In the genomic region with DNA sequence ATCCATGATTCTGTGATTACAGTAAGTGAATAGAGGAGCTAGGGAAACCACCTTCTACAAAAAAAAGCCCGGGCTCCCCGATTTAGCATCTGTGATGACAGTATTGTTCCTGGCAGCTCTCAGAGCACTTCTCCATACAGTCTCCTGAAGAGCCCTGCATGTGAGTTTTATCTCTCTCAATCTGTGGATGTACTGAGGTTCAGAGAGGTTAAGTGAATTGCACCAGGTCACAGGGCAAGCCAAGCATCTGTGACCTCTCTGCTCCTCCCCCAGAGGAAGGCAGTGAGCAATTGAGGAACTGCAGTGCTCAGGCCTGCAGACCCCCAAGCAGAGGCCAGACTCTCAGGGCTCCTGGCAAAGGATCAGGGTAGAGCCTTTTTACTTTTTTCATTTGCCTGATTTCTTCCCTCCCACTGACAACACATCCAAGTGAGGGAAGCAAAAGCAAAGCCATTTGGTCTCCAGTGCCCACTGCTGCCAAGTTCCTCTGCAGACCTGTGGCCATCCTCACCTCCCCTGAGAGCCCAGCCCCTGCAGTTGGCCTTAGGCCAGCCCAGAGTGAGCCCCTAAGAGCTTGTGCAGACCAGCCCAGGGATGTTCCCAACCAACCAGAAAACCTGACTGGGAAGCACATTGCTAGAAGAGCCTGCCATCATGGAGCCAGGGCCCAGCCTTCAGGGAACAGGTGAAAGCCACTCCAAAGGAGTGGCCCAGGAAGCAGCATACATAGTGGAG, we compare ENCODE assay signal across 8 cellular contexts. TPM values are rescaled to one million over a fixed set of nuclear protein-coding genes. Genes with fewer than 3 reads are reported as not detected.
DNase-seq lines count a peak whose midpoint lies in the region; ATAC-seq and TF ChIP-seq lines count a peak whose summit lies in the region.

No MANE protein-coding gene starts in this region.

- H3K27ac ChIP-seq in mammary epithelial cell (ENCODE audit: insufficient read depth, low read depth, low read length): no peak overlapping the region

- no TSS peak for BruUV-seq in MCF 10A (replicated peaks; lab: Mats Ljungman, UMichigan)
- BruUV-seq in mammary epithelial cell (replicated peaks; lab: Mats Ljungman, UMichigan): no TSS peak

- H3K36me3 ChIP-seq in mammary epithelial cell (ENCODE audit: insufficient read depth, low read length): no peaks in the 10 kb centered on the region

- H3K79me2 ChIP-seq in mammary epithelial cell (ENCODE audit: insufficient read depth, low read length): peaks cover 88% of the 10 kb centered on the region

- H3K4me1 ChIP-seq in mammary epithelial cell (ENCODE audit: insufficient read depth, low read length): peaks cover 32% of the 10 kb centered on the region

- CTCF ChIA-PET in MCF 10A (lab: Yijun Ruan, JAX) (interaction anchor here (0.6 to 1.2 kb wide), 3 partner anchors 9 to 924 kb away, joined by 3 to 4 read pairs (median 3); no protein-coding TSS in a partner anchor), mammary epithelial cell (lab: Charles Lee; ENCODE audit: low non-redundant PET) (no interaction called here)
- CTCF ChIA-PET in activated CD4-positive, alpha-beta T cell treated with anti-CD3 and anti-CD28 coated beads, Interleukin-2, amount 10 ng/mL, durations not matched to agents 7 days and 5 days (lab: Charles Lee): interaction anchor here (1.0 to 2.4 kb wide), 6 partner anchors 7 to 33 kb away, joined by 3 to 8 read pairs (median 4); no protein-coding TSS in a partner anchor

- H3K4me3 ChIP-seq in mammary epithelial cell (replicated peaks in 1 of 3; ENCODE audit: insufficient read depth in 1 of 3, low read depth in 2 of 3, low read length in 3 of 3): no peak overlapping the region

- no peaks in the 10 kb centered on the region for H3K9me3 ChIP-seq in mammary epithelial cell (replicated peaks; ENCODE audit: insufficient read depth, low read length)

- TF ChIP-seq CTCF in MCF 10A (IDR thresholded peaks at IDR 0.05; ENCODE audit: unreplicated experiment) (no peak), mammary epithelial cell (conservative IDR thresholded peaks at IDR 0.05 in 1 of 2, IDR thresholded peaks at IDR 0.05 in 1 of 2; ENCODE audit: extremely low read depth in 1 of 2, insufficient read depth in 1 of 2, low read depth in 1 of 2, low read length in 2 of 2) (no peak), type B pancreatic cell (conservative IDR thresholded peaks at IDR 0.05) (no peak)

- WGBS in mammary epithelial cell (ENCODE audit: low coverage, missing lambda C conversion rate): 67% methylated on average over 2 of the region's 2 CpGs

- H3K27me3 ChIP-seq in mammary epithelial cell (ENCODE audit: insufficient read depth, low read length): no peaks in the 10 kb centered on the region

- DNase-seq in MCF 10A (ENCODE audit: unreplicated experiment) (no peak), mammary epithelial cell (no peak), memory B cell (ENCODE audit: low spot score in 2 of 2) (no peak), type B pancreatic cell (ENCODE audit: extremely low spot score, unreplicated experiment) (no peak), HuH-7.5 (ENCODE audit: low spot score) (no peak), head of caudate nucleus (no peak)
- no peak for DNase-seq in activated CD4-positive, alpha-beta T cell treated with anti-CD3 and anti-CD28 coated beads, Interleukin-2, amount 10 ng/mL, durations not matched to agents 7 days and 5 days

- H4K20me1 ChIP-seq in mammary epithelial cell (ENCODE audit: insufficient read depth, low read length): no peaks in the 10 kb centered on the region

- in situ Hi-C loops in mammary epithelial cell (cut with MboI; ENCODE audit: low sequenced_read_pairs in 2 of 2): no loop called here

- peaks cover 31% of the 10 kb centered on the region for H3K4me1 Mint-ChIP-seq in MCF 10A (ENCODE audit: insufficient read depth, unreplicated experiment)
- H3K4me1 Mint-ChIP-seq in activated CD4-positive, alpha-beta T cell treated with anti-CD3 and anti-CD28 coated beads, Interleukin-2, amount 10 ng/mL, durations not matched to agents 7 days and 5 days: peaks cover 75% of the 10 kb centered on the region
- peaks cover 64% of the 10 kb centered on the region for H3K4me1 Mint-ChIP-seq in memory B cell
- peaks cover 68% of the 10 kb centered on the region for H3K4me1 Mint-ChIP-seq in type B pancreatic cell (ENCODE audit: unreplicated experiment)

- no peak overlapping the region for H3K4me2 ChIP-seq in mammary epithelial cell (ENCODE audit: insufficient read depth, low read depth, low read length)

- H3K9me3 Mint-ChIP-seq in MCF 10A (ENCODE audit: unreplicated experiment): no peaks in the 10 kb centered on the region
- H3K9me3 Mint-ChIP-seq in activated CD4-positive, alpha-beta T cell treated with anti-CD3 and anti-CD28 coated beads, Interleukin-2, amount 10 ng/mL, durations not matched to agents 7 days and 5 days: no peaks in the 10 kb centered on the region
- H3K9me3 Mint-ChIP-seq in memory B cell: no peaks in the 10 kb centered on the region
- H3K9me3 Mint-ChIP-seq in type B pancreatic cell: no peaks in the 10 kb centered on the region

- intact Hi-C loops in MCF 10A (cut with micrococcal nuclease) (no loop called here), mammary epithelial cell (cut with micrococcal nuclease) (no loop called here), head of caudate nucleus (cut with DNase I) (loop anchor here (2.0 kb wide), 1 partner anchor 23 kb away; no protein-coding TSS in a partner anchor)

- no peak overlapping the region for H3K9ac ChIP-seq in mammary epithelial cell (ENCODE audit: insufficient read depth, low read length)

- H3K4me3 Mint-ChIP-seq in MCF 10A (ENCODE audit: unreplicated experiment): no peak overlapping the region
- peak overlapping the region; percentile 32 for H3K4me3 Mint-ChIP-seq in activated CD4-positive, alpha-beta T cell treated with anti-CD3 and anti-CD28 coated beads, Interleukin-2, amount 10 ng/mL, durations not matched to agents 7 days and 5 days
- peak overlapping the region; percentile 75 for H3K4me3 Mint-ChIP-seq in memory B cell
- H3K4me3 Mint-ChIP-seq in type B pancreatic cell: no peak overlapping the region

- ATAC-seq in memory B cell (ENCODE audit: low read depth): no peak
- ATAC-seq in HG03571 (IDR thresholded peaks at IDR 0.05; ENCODE audit: unreplicated experiment): no peak

- no peaks in the 10 kb centered on the region for H3K27me3 Mint-ChIP-seq in MCF 10A (ENCODE audit: insufficient read depth, unreplicated experiment)
- no peaks in the 10 kb centered on the region for H3K27me3 Mint-ChIP-seq in activated CD4-positive, alpha-beta T cell treated with anti-CD3 and anti-CD28 coated beads, Interleukin-2, amount 10 ng/mL, durations not matched to agents 7 days and 5 days
- H3K27me3 Mint-ChIP-seq in memory B cell: no peaks in the 10 kb centered on the region
- no peaks in the 10 kb centered on the region for H3K27me3 Mint-ChIP-seq in type B pancreatic cell

- dilution Hi-C loops in mammary epithelial cell (cut with HindIII; ENCODE audit: low sequenced_read_pairs): no loop called here

- H3K27ac Mint-ChIP-seq in MCF 10A (ENCODE audit: low read depth, unreplicated experiment): peak overlapping the region; percentile 65
- peak overlapping the region; percentile 93 for H3K27ac Mint-ChIP-seq in activated CD4-positive, alpha-beta T cell treated with anti-CD3 and anti-CD28 coated beads, Interleukin-2, amount 10 ng/mL, durations not matched to agents 7 days and 5 days
- peak overlapping the region; percentile 99 for H3K27ac Mint-ChIP-seq in memory B cell
- H3K27ac Mint-ChIP-seq in type B pancreatic cell: peak overlapping the region; percentile 98

- POLR2A ChIA-PET in MCF 10A (lab: Yijun Ruan, JAX): interaction anchor here (10.1 to 12.5 kb wide), 3 partner anchors 11 to 36 kb away, joined by 132 to 480 read pairs (median 189); no protein-coding TSS in a partner anchor
- POLR2A ChIA-PET in activated CD4-positive, alpha-beta T cell treated with anti-CD3 and anti-CD28 coated beads, Interleukin-2, amount 10 ng/mL, durations not matched to agents 7 days and 5 days (lab: Charles Lee): interaction anchor here (0.9 kb wide), 1 partner anchor 24 kb away, joined by 3 read pairs; no protein-coding TSS in a partner anchor

- H3K36me3 Mint-ChIP-seq in MCF 10A (ENCODE audit: insufficient read depth, unreplicated experiment) (peaks cover 19% of the 10 kb centered on the region), memory B cell (no peaks in the 10 kb centered on the region), type B pancreatic cell (peaks cover 4% of the 10 kb centered on the region)
- peaks cover 22% of the 10 kb centered on the region for H3K36me3 Mint-ChIP-seq in activated CD4-positive, alpha-beta T cell treated with anti-CD3 and anti-CD28 coated beads, Interleukin-2, amount 10 ng/mL, durations not matched to agents 7 days and 5 days (ENCODE audit: low read depth)

- no peak overlapping the region for H2AFZ ChIP-seq in mammary epithelial cell (ENCODE audit: low read depth, low read length)

RNA-seq across cellular contexts. Expression of a gene that starts 47.6 kb away (rescaled TPM):
- total RNA-seq in MCF 10A (2022) (43.3 and 46.3 TPM in 2 replicates), mammary epithelial cell (10 to 100 TPM; 15.7 to 30.5 TPM), type B pancreatic cell (ENCODE audit: low replicate concordance) (35.5 and 64.8 TPM in 2 replicates)
- 17.0 TPM for polyA plus RNA-seq in mammary epithelial cell
- 33.6 TPM for polyA minus RNA-seq in mammary epithelial cell
- 10 to 100 TPM; 23.3 to 25.9 TPM for total RNA-seq in activated CD4-positive, alpha-beta T cell treated with anti-CD3 and anti-CD28 coated beads, Interleukin-2, amount 10 ng/mL, durations not matched to agents 7 days and 5 days

Comparison
In these comparisons a context has a peak if more than half of its experiments do, and no peak if none do; other contexts are left out.
1. H3K4me3 Mint-ChIP-seq: peak in activated CD4-positive, alpha-beta T cell treated with anti-CD3 and anti-CD28 coated beads, Interleukin-2, amount 10 ng/mL, durations not matched to agents 7 days and 5 days (single experiment) and memory B cell (single experiment); none in MCF 10A (single experiment) and type B pancreatic cell (single experiment).
2. Peak in every context shown above with its lines, with median percentiles within 50 percentile points of each other: H3K27ac Mint-ChIP-seq.